7 cellular contexts compared by ENCODE assay signal in genomic region chr5:2863133-2863532, GRCh38.
"Had no signal": no experiment of that assay in that cellular context is flagged by ENCODE, and none has a peak within 500 bp of the region (broad histone marks: within the 10 kb centered on the region; RNA-seq: fewer than 3 reads in every experiment).

No MANE protein-coding gene starts in this region.

- H3K27ac Mint-ChIP-seq: GM23338, H9, HFFc6 had no signal

- ATAC-seq: GM23338, HCT116, K562 had no signal

- H3K4me3 Mint-ChIP-seq: GM23338, H9, HFFc6 had no signal

- H3K4me3 ChIP-seq: GM23338, K562 had no signal

- H3K4me1 Mint-ChIP-seq: GM23338 had no signal

- H3K9me3 Mint-ChIP-seq: H9 had no signal

- H3K4me2 ChIP-seq: GM23338 had no signal

- DNase-seq: H9, HFFc6, IMR-90, KG1 had no signal

- H2AFZ ChIP-seq: GM23338 had no signal
